ENCODE assay signal across 23 cellular contexts in genomic region chr10:77498210-77498609, GRCh38.
A peak's percentile ranks its signal among the peaks of the same experiment; 100 is the strongest.
DNase-seq lines count a peak whose midpoint lies in the region; ATAC-seq and TF ChIP-seq lines count a peak whose summit lies in the region.
"Had no signal": no experiment of that assay in that cellular context is flagged by ENCODE, and none has a peak within 500 bp of the region (broad histone marks: within the 10 kb centered on the region; RNA-seq: fewer than 3 reads in every experiment).

No MANE protein-coding gene starts in this region.

- peaks cover 0 to 39% (median 16%) of the 10 kb centered on the region in 4 donors for H3K4me1 ChIP-seq in right lobe of liver
- H3K4me1 ChIP-seq in thyroid gland = no peaks in the 10 kb centered on the region
- H3K4me1 ChIP-seq: breast epithelium had no signal

- H3K27me3 ChIP-seq in right lobe of liver (no peaks in the 10 kb centered on the region), thyroid gland (no peaks in the 10 kb centered on the region)
- H3K27me3 ChIP-seq: breast epithelium had no signal

- TF ChIP-seq POLR2A in right lobe of liver (IDR thresholded peaks at IDR 0.05) (no peak), thyroid gland (IDR thresholded peaks at IDR 0.05) (no peak)

- ATAC-seq in right lobe of liver = peak; percentile 63 to 93 (median 88)
- ATAC-seq in GM21737 (IDR thresholded peaks at IDR 0.05; ENCODE audit: unreplicated experiment) = no peak
- ATAC-seq: left ventricle myocardium superior; stimulated activated effector memory CD8-positive, alpha-beta T cell treated with anti-CD3 and anti-CD28 coated beads, Interleukin-12 subunit alpha, Interleukin-12 subunit beta, amount 100 ng/mL, for 72 hours had no signal

- H3K4me3 ChIP-seq in right lobe of liver (no peak overlapping the region), thyroid gland (replicated peaks in 1 of 3) (no peak overlapping the region)
- H3K4me3 ChIP-seq: breast epithelium, coronary artery had no signal

- TF ChIP-seq CTCF in VCaP (conservative IDR thresholded peaks at IDR 0.05) (no peak), right lobe of liver (IDR thresholded peaks at IDR 0.05) (no peak), thyroid gland (IDR thresholded peaks at IDR 0.05) (no peak)

- H3K27ac ChIP-seq in VCaP = peak overlapping the region; percentile 75
- H3K27ac ChIP-seq in right lobe of liver = peak overlapping the region in 2 of 3 donors; percentile 71 to 80
- no peak overlapping the region for H3K27ac ChIP-seq in thyroid gland
- H3K27ac ChIP-seq: coronary artery had no signal

- intact Hi-C loops in right lobe of liver (cut with DNase I) (no loop called here), thyroid gland (cut with DNase I) (no loop called here)

- H3K9me3 ChIP-seq in right lobe of liver (no peaks in the 10 kb centered on the region), thyroid gland (no peaks in the 10 kb centered on the region)
- H3K9me3 ChIP-seq: breast epithelium, Caco-2 had no signal

- H3K36me3 ChIP-seq in right lobe of liver = no peaks in the 10 kb centered on the region
- H3K36me3 ChIP-seq in thyroid gland = no peaks in the 10 kb centered on the region
- H3K36me3 ChIP-seq: breast epithelium had no signal

- 14% methylated on average over 1 of the region's 1 CpG for WGBS in right lobe of liver (ENCODE audit: insufficient coverage, low coverage, low lambda C conversion rate, missing lambda C conversion rate)
- 21 to 40% methylated on average over 1 of the region's 1 CpG for WGBS in thyroid gland, 2 donors

- DNase-seq in DMS 273 (lab: John Stamatoyannopoulos, UW; ENCODE audit: unreplicated experiment) = peak; percentile 30
- DNase-seq in DMS 273 treated with DMSO at 0.1 percent for 48 hours (lab: John Stamatoyannopoulos, UW) = no peak
- peak in 2 of 3 donors; percentile 84 to 93 for DNase-seq in right lobe of liver
- peak; percentile 7 to 13 for DNase-seq in thyroid gland
- DNase-seq in kidney glomerular epithelial cell (lab: John Stamatoyannopoulos, UW) = no peak
- DNase-seq in activated CD4-positive, alpha-beta T cell treated with anti-CD3 and anti-CD28 coated beads for 48 hours = no peak
- DNase-seq: 8988T; activated CD4-positive, alpha-beta memory T cell treated with anti-CD3 and anti-CD28 coated beads for 36 hours; activated CD4-positive, CD25-positive, alpha-beta regulatory T cell; activated gamma-delta T cell treated with Interleukin-2 at 50 U/mL for 16 hours; Caco-2; EL; endodermal cell; left ventricle myocardium superior; NCI-H1105; small intestine; stimulated activated CD4-positive, alpha-beta T cell treated with anti-CD3 and anti-CD28 coated beads, Interleukin-2, amount 100 ng/mL, for 24 hours; T-helper 9 cell had no signal

Comparison
In these comparisons a context has a peak if more than half of its experiments do, and no peak if none do; other contexts are left out.
1. DNase-seq: peak in DMS 273 (single experiment), right lobe of liver (2 of 3) and thyroid gland (2 of 2); none in DMS 273 treated with DMSO at 0.1 percent for 48 hours (single experiment), kidney glomerular epithelial cell (single experiment) and activated CD4-positive, alpha-beta T cell treated with anti-CD3 and anti-CD28 coated beads for 48 hours (single experiment).
2. H3K27ac ChIP-seq: peak in VCaP (single experiment) and right lobe of liver (2 of 3); none in thyroid gland (0 of 3).